8 cellular contexts compared by ENCODE assay signal in genomic region chr3:143119009-143119914, GRCh38. TPM values are rescaled to one million over a fixed set of nuclear protein-coding genes. Genes with fewer than 3 reads are reported as not detected.
DNase-seq lines count a peak whose midpoint lies in the region; ATAC-seq and TF ChIP-seq lines count a peak whose summit lies in the region.

TSS of gene CHST2 (plus strand) at chr3:143119771. CDS start at chr3:143120817, 1,046 bp downstream.

- peak within 1 kb of the TSS; percentile 99 for H3K9ac ChIP-seq in ES-I3 (ENCODE audit: low read depth, low read length)
- H3K9ac ChIP-seq in Karpas-422 (ENCODE audit: low read length) = peak within 1 kb of the TSS; percentile 88

- no peaks in the 10 kb centered on the region for H3K9me2 ChIP-seq in Karpas-422 (replicated peaks; ENCODE audit: insufficient read depth, low read length)

- ATAC-seq in GM21786 (IDR thresholded peaks at IDR 0.05; ENCODE audit: unreplicated experiment) (peak; percentile 69), psoas muscle (peak; percentile 93 to 96 (median 94))

- H4K20me1 ChIP-seq in Karpas-422 (ENCODE audit: insufficient read depth, low read depth, low read length) = peaks cover 25% of the 10 kb centered on the region; the same call in 1 of the 2 replicates

- peaks cover 3% of the 10 kb centered on the region; the same call in 1 of the 2 replicates for H3K79me2 ChIP-seq in Karpas-422 (ENCODE audit: low read length)

- H3K36me3 ChIP-seq in ES-I3 (ENCODE audit: insufficient read depth, low read length) = peaks cover 5% of the 10 kb centered on the region; the same call in 1 of the 2 replicates
- H3K36me3 ChIP-seq in Karpas-422 (ENCODE audit: insufficient read depth, low read length) = peaks cover 11% of the 10 kb centered on the region
- no peaks in the 10 kb centered on the region for H3K36me3 ChIP-seq in right atrium auricular region
- no peaks in the 10 kb centered on the region for H3K36me3 ChIP-seq in psoas muscle (ENCODE audit: insufficient read depth in 1 of 2, low read depth in 1 of 2)
- H3K36me3 ChIP-seq in uterus = no peaks in the 10 kb centered on the region

- H3K4me1 ChIP-seq in ES-I3 (ENCODE audit: insufficient read depth, low read length) (0 out of 2 replicates have a peak, but pooled peaks cover 7% of the 10 kb centered on the region), Karpas-422 (ENCODE audit: low read length) (peaks cover 42% of the 10 kb centered on the region), right atrium auricular region (peaks cover 0 to 18% of the 10 kb centered on the region in 2 donors), psoas muscle (peaks cover 3% of the 10 kb centered on the region), uterus (no peaks in the 10 kb centered on the region)

- intact Hi-C loops in psoas muscle (cut with DNase I) = no loop called here
- intact Hi-C loops in uterus (cut with DNase I; ENCODE audit: low total_unique reads) = no loop called here

- TF ChIP-seq CTCF in right atrium auricular region (IDR thresholded peaks at IDR 0.05) = no peak
- no peak for TF ChIP-seq CTCF in psoas muscle (IDR thresholded peaks at IDR 0.05)
- TF ChIP-seq CTCF in uterus (IDR thresholded peaks at IDR 0.05) = no peak

- H3K27me3 ChIP-seq in Karpas-422 (ENCODE audit: low read length) = no peaks in the 10 kb centered on the region
- H3K27me3 ChIP-seq in right atrium auricular region = peaks cover 0 to 7% of the 10 kb centered on the region in 2 donors
- H3K27me3 ChIP-seq in psoas muscle (ENCODE audit: insufficient read depth in 3 of 3, low read length in 2 of 3) = peaks cover 0 to 44% (median 18%) of the 10 kb centered on the region in 3 donors
- no peaks in the 10 kb centered on the region for H3K27me3 ChIP-seq in uterus

- H3K9me3 ChIP-seq in ES-I3 (ENCODE audit: control insufficient read depth, insufficient read depth, low read length) = no peaks in the 10 kb centered on the region; the same call in 1 of the 2 replicates
- H3K9me3 ChIP-seq in Karpas-422 (ENCODE audit: low read length) = no peaks in the 10 kb centered on the region
- H3K9me3 ChIP-seq in right atrium auricular region = no peaks in the 10 kb centered on the region
- H3K9me3 ChIP-seq in psoas muscle = no peaks in the 10 kb centered on the region
- H3K9me3 ChIP-seq in uterus = no peaks in the 10 kb centered on the region

- peak; percentile 30 to 35 for TF ChIP-seq POLR2A in uterus (IDR thresholded peaks at IDR 0.05)

- peak within 1 kb of the TSS; percentile 96 for H2AFZ ChIP-seq in Karpas-422 (ENCODE audit: low read length)

- H3K4me3 ChIP-seq in Karpas-422 (ENCODE audit: low read length) (peak within 1 kb of the TSS; percentile 93), right atrium auricular region (peak within 1 kb of the TSS; percentile 54 to 74), psoas muscle (peak within 1 kb of the TSS; percentile 88), uterus (peak within 1 kb of the TSS; percentile 68 to 77)

- 1% methylated on average over 61 to 102 of the region's 102 CpGs for WGBS in psoas muscle, 3 donors

- DNase-seq in Karpas-422 (peak; percentile 95), T follicular helper cell (ENCODE audit: low read depth) (peak; percentile 41), amniotic stem cell (lab: John Stamatoyannopoulos, UW) (peak; percentile 55), right atrium auricular region (ENCODE audit: low spot score) (no peak), psoas muscle (peak; percentile 72 to 79), uterus (peak; percentile 43 to 45)

- H3K4me2 ChIP-seq in Karpas-422 (ENCODE audit: low read depth, low read length, poor library complexity, severe bottlenecking) = peak within 1 kb of the TSS; percentile 96

- H3K27ac ChIP-seq in Karpas-422 (ENCODE audit: low read length) (peak within 1 kb of the TSS; percentile 51; the same call in 1 of the 2 replicates), right atrium auricular region (peak within 1 kb of the TSS; percentile 51 to 64), psoas muscle (peak within 1 kb of the TSS; percentile 60), uterus (peak within 1 kb of the TSS; percentile 52 to 81)

RNA-seq across cellular contexts. Expression of gene CHST2, which starts in this region (rescaled TPM):
- total RNA-seq in Karpas-422 (2014; rRNA removed; shearing (Covaris generic); ENCODE audit: low replicate concordance) = 14.3 and 23.8 TPM in 2 replicates
- total RNA-seq in right atrium auricular region = 1 to 10 TPM; 2.3 to 4.8 TPM
- 1 to 10 TPM; 1.1 to 2.1 (median 1.8) TPM for total RNA-seq in psoas muscle
- polyA plus RNA-seq in psoas muscle = 1 to 10 TPM in 2 of 3 donors, under 1 TPM in 1; 0.64 to 2.9 (median 1.4) TPM
- total RNA-seq in uterus = 10 to 100 TPM in 1 of 4 donors, 1 to 10 TPM in 2, under 1 TPM in 1; 0.29 to 85.0 (median 4.1) TPM
